In the genomic region with DNA sequence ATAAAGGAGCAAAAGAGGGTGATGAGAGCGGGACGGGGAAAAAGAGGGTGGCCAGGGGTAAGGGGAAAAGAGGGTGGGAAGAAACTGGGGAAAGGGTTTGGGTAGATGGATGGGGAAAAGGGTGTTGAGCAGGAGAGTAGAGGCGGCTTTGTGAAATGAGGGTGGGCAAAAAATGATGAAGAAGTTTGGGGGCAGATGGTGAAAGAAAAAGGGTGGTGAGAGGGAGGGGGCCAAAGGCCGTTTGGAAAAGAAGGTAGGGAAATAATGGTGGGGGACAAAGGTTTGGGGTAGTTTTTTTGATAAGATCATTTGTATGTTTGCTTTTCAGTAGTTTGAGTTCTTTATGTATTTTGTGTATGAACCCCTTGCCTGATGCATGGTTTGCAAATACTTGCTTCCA, we compare ENCODE assay signal across 1 cellular context.
DNase-seq lines count a peak whose midpoint lies in the region; ATAC-seq, FAIRE-seq and TF ChIP-seq lines count a peak whose summit lies in the region.
"Not testable (repeated sequence)": the region's sequence is repeated elsewhere in the genome, so short reads cannot be mapped to it uniquely, and the experiment has no call there.

No MANE protein-coding gene starts in this region.

- in situ Hi-C loops in K562 (cut with MboI) = loop anchor here (25.0 kb wide), 2 partner anchors 680 to 1230 kb away; no protein-coding TSS in a partner anchor

- not testable (repeated sequence) for FAIRE-seq in K562 (lab: Jason Lieb, UNC)

- not testable (repeated sequence) for TF ChIP-seq EP300 in K562 (IDR thresholded peaks at IDR 0.05; ENCODE audit: low read length)

- CTCF ChIA-PET in K562 (lab: Yijun Ruan, JAX; ENCODE audit: low intra/inter-chr PET ratio) = not testable (repeated sequence)

- ATAC-seq in K562 = not testable (repeated sequence)

- peaks cover 80% of the 10 kb centered on the region for H3K79me2 ChIP-seq in K562 (ENCODE audit: control insufficient read depth, insufficient read depth, low read length)

- not testable (repeated sequence) for TF ChIP-seq POLR2A in K562 (conservative IDR thresholded peaks at IDR 0.05)

- H3K27me3 ChIP-seq in K562 (ENCODE audit: control insufficient read depth in 2 of 2, insufficient read depth in 2 of 2, low read length in 2 of 2) = not testable (repeated sequence)

- TF ChIP-seq RAD21 in K562 (CRISPR knock-in tag; conservative IDR thresholded peaks at IDR 0.05 in 1 of 2, IDR thresholded peaks at IDR 0.05 in 1 of 2) = not testable (repeated sequence)

- not testable (repeated sequence) for H3K9me1 ChIP-seq in K562 (ENCODE audit: control insufficient read depth, insufficient read depth, low read length)

- DNase-seq in K562 (ENCODE audit: extremely low read depth in 1 of 4, low spot score in 3 of 4) = not testable (repeated sequence)

- not testable (repeated sequence) for BruUV-seq in K562 (replicated peaks; lab: Mats Ljungman, UMichigan)

- not testable (repeated sequence) for H3K4me1 ChIP-seq in K562 (replicated peaks in 1 of 2; ENCODE audit: control insufficient read depth in 2 of 2, insufficient read depth in 2 of 2, low read length in 2 of 2)

- H3K9ac ChIP-seq in K562 (ENCODE audit: insufficient read depth in 1 of 2, low read depth in 2 of 2, low read length in 2 of 2) = not testable (repeated sequence)

- WGBS in K562 (ENCODE audit: insufficient coverage, low coverage, missing lambda C conversion rate) = no CpG with 5 or more reads among the region's 4 CpGs

- not testable (repeated sequence) for TF ChIP-seq CTCF in K562 (IDR thresholded peaks at IDR 0.05 in 2 of 3, conservative IDR thresholded peaks at IDR 0.05 in 1 of 3; ENCODE audit: insufficient read depth in 2 of 3, low read depth in 1 of 3, low read length in 3 of 3)

- not testable (repeated sequence) for H3K9me3 ChIP-seq in K562 (replicated peaks; ENCODE audit: control insufficient read depth, insufficient read depth, low read depth, low read length)

- H3K36me3 ChIP-seq in K562 (ENCODE audit: control insufficient read depth, insufficient read depth, low read length) = not testable (repeated sequence)

- not testable (repeated sequence) for H2AFZ ChIP-seq in K562 (ENCODE audit: low read depth, low read length)

- H3K4me2 ChIP-seq in K562 (ENCODE audit: insufficient read depth, low read length) = not testable (repeated sequence)

- POLR2A ChIA-PET in K562 (lab: Yijun Ruan, JAX) = not testable (repeated sequence)

- intact Hi-C loops in K562 (cut with micrococcal nuclease) = not testable (repeated sequence)

- not testable (repeated sequence) for H3K27ac ChIP-seq in K562 (ENCODE audit: extremely low read depth, low read depth, low read length)

- not testable (repeated sequence) for H4K20me1 ChIP-seq in K562 (replicated peaks; ENCODE audit: control insufficient read depth, insufficient read depth, low read length)

- H3K4me3 ChIP-seq in K562 = peak overlapping the region; percentile 58

TF ChIP-seq in K562, 482 proteins besides CTCF, POLR2A, EP300 and RAD21:
- 0 out of 2 replicates have a peak, but pooled peaks have one; percentile 45 for TF ChIP-seq HNRNPL (IDR thresholded peaks at IDR 0.05; ENCODE audit: low read depth, low read length)
- peak; percentile 71 to 73 for TF ChIP-seq MLLT1 (IDR thresholded peaks at IDR 0.05)
